Comparison of ENCODE assay signal across 29 cellular contexts in genomic region chr11:11822946-11823345, GRCh38. TPM values are rescaled to one million over a fixed set of nuclear protein-coding genes. Genes with fewer than 3 reads are reported as not detected.
DNase-seq lines count a peak whose midpoint lies in the region; ATAC-seq, FAIRE-seq and TF ChIP-seq lines count a peak whose summit lies in the region.
"Had no signal": no experiment of that assay in that cellular context is flagged by ENCODE, and none has a peak within 500 bp of the region (broad histone marks: within the 10 kb centered on the region; RNA-seq: fewer than 3 reads in every experiment).

No MANE protein-coding gene starts in this region.

- no peak overlapping the region for H3K14ac ChIP-seq in mesenchymal stem cell (ENCODE audit: low read length in 2 of 2)

- H3K9me3 ChIP-seq in mesenchymal stem cell (ENCODE audit: control insufficient read depth, low read length) (no peaks in the 10 kb centered on the region), T-helper 17 cell (ENCODE audit: control insufficient read depth, low read length, poor library complexity, severe bottlenecking) (no peaks in the 10 kb centered on the region)
- H3K9me3 ChIP-seq: BE2C had no signal

- no peak for TF ChIP-seq CTCF in bronchial epithelial cell (IDR thresholded peaks at IDR 0.05; ENCODE audit: insufficient read depth, low read length, severe bottlenecking)
- no peak for TF ChIP-seq CTCF in epithelial cell of esophagus (IDR thresholded peaks at IDR 0.05; ENCODE audit: insufficient read depth, low read depth, low read length, missing control alignments)

- no peak for FAIRE-seq in bronchial epithelial cell (lab: Jason Lieb, UNC)
- FAIRE-seq: A204.1, GM12878, GM12892, GM18507 had no signal

- H2BK12ac ChIP-seq in mesenchymal stem cell (ENCODE audit: low read length in 2 of 2): no peak overlapping the region

- H3K36me3 ChIP-seq in bronchial epithelial cell (ENCODE audit: control insufficient read depth, insufficient read depth, low read length) (no peaks in the 10 kb centered on the region), mesenchymal stem cell (ENCODE audit: control insufficient read depth in 1 of 2, insufficient read depth in 2 of 2, low read depth in 1 of 2, low read length in 2 of 2) (no peaks in the 10 kb centered on the region)
- H3K36me3 ChIP-seq: BE2C, BLaER1 had no signal

- no peak overlapping the region for H3K4me3 Mint-ChIP-seq in T-helper 17 cell
- H3K4me3 Mint-ChIP-seq: CD14-positive monocyte; CD4-positive, alpha-beta memory T cell; CD4-positive, CD25-positive, alpha-beta regulatory T cell; CD8-positive, alpha-beta memory T cell had no signal

- H3K27ac ChIP-seq in mesenchymal stem cell (ENCODE audit: low read length, poor library complexity, severe bottlenecking) (no peak overlapping the region), substantia nigra (ENCODE audit: low read depth, low read length, poor library complexity, severe bottlenecking) (no peak overlapping the region)
- H3K27ac ChIP-seq: BLaER1 had no signal

- no peak overlapping the region for H2AFZ ChIP-seq in mesenchymal stem cell (ENCODE audit: low read depth, low read length)

- H3K27me3 Mint-ChIP-seq in T-helper 17 cell: no peaks in the 10 kb centered on the region
- H3K27me3 Mint-ChIP-seq: CD4-positive, alpha-beta memory T cell had no signal

- H4K91ac ChIP-seq in mesenchymal stem cell (ENCODE audit: low read length): no peak overlapping the region

- no peak overlapping the region for H3K27ac Mint-ChIP-seq in T-helper 17 cell
- H3K27ac Mint-ChIP-seq: CD14-positive monocyte; CD4-positive, CD25-positive, alpha-beta regulatory T cell; CD8-positive, alpha-beta memory T cell had no signal

- no peak overlapping the region for H2BK120ac ChIP-seq in mesenchymal stem cell (ENCODE audit: low read depth, low read length)

- no peak overlapping the region for H3K9ac ChIP-seq in mesenchymal stem cell (ENCODE audit: low read length)
- H3K9ac ChIP-seq: BLaER1 had no signal

- H4K8ac ChIP-seq in mesenchymal stem cell (ENCODE audit: low read length): no peak overlapping the region

- no peak overlapping the region for H3K23ac ChIP-seq in mesenchymal stem cell (ENCODE audit: low read length in 2 of 2)

- H3K4me1 Mint-ChIP-seq in T-helper 17 cell: no peaks in the 10 kb centered on the region
- H3K4me1 Mint-ChIP-seq: CD14-positive monocyte; CD4-positive, alpha-beta memory T cell; CD4-positive, CD25-positive, alpha-beta regulatory T cell had no signal

- H3K18ac ChIP-seq in mesenchymal stem cell (ENCODE audit: low read depth in 1 of 2, low read length in 2 of 2): no peak overlapping the region

- intact Hi-C loops in left ventricle myocardium superior (cut with micrococcal nuclease) (no loop called here), Right ventricle myocardium inferior (cut with DNase I) (no loop called here)

- ATAC-seq in left ventricle myocardium superior (peak; percentile 40), Right ventricle myocardium inferior (no peak), T-helper 17 cell (no peak)
- ATAC-seq: GM12878 had no signal

- no peak overlapping the region for H2BK5ac ChIP-seq in mesenchymal stem cell (ENCODE audit: low read depth, low read length, poor library complexity, severe bottlenecking)

- no peak overlapping the region for H3K4ac ChIP-seq in mesenchymal stem cell (ENCODE audit: low read depth in 1 of 2, low read length in 2 of 2)

- 95% methylated on average over 4 of the region's 4 CpGs for WGBS in mesenchymal stem cell

- H3K36me3 Mint-ChIP-seq in T-helper 17 cell (ENCODE audit: low read depth): no peaks in the 10 kb centered on the region
- H3K36me3 Mint-ChIP-seq: CD4-positive, CD25-positive, alpha-beta regulatory T cell had no signal

- no peak overlapping the region for H3K4me2 ChIP-seq in mesenchymal stem cell (ENCODE audit: low read length, poor library complexity, severe bottlenecking)
- H3K4me2 ChIP-seq: BLaER1 had no signal

- H3K27me3 ChIP-seq in bronchial epithelial cell (ENCODE audit: control insufficient read depth, insufficient read depth, low read length): peaks cover 1% of the 10 kb centered on the region
- no peaks in the 10 kb centered on the region for H3K27me3 ChIP-seq in mesenchymal stem cell (ENCODE audit: control insufficient read depth in 1 of 2, insufficient read depth in 1 of 2, low read length in 2 of 2)
- H3K27me3 ChIP-seq: BE2C, BLaER1 had no signal

- H3K4me1 ChIP-seq in mesenchymal stem cell (ENCODE audit: control insufficient read depth, insufficient read depth, low read depth, low read length): peaks cover 8% of the 10 kb centered on the region
- H3K4me1 ChIP-seq: BE2C, BLaER1 had no signal

- no peak overlapping the region for H3K4me3 ChIP-seq in bronchial epithelial cell (ENCODE audit: low read depth, low read length)
- H3K4me3 ChIP-seq in epithelial cell of esophagus (ENCODE audit: low read length): no peak overlapping the region
- H3K4me3 ChIP-seq in mesenchymal stem cell (ENCODE audit: insufficient read depth in 1 of 2, low read depth in 1 of 2, low read length in 2 of 2): no peak overlapping the region
- H3K4me3 ChIP-seq: BLaER1, GM12878 had no signal

- H3K79me1 ChIP-seq in mesenchymal stem cell (replicated peaks; ENCODE audit: low read length, poor library complexity, severe bottlenecking): no peaks in the 10 kb centered on the region

- H2AK5ac ChIP-seq in mesenchymal stem cell (ENCODE audit: low read length, severe bottlenecking): peak overlapping the region; percentile 35

- DNase-seq in left ventricle myocardium superior: no peak
- DNase-seq in Right ventricle myocardium inferior (ENCODE audit: missing footprints): no peak
- peak; percentile 61 for DNase-seq in bronchial epithelial cell (ENCODE audit: low read depth)
- peak; percentile 46 for DNase-seq in epithelial cell of esophagus (ENCODE audit: low read depth)
- no peak for DNase-seq in mesenchymal stem cell
- no peak for DNase-seq in NK-92 treated with Interleukin-12 subunit alpha and Interleukin-12 subunit beta, amount 100 ng/mL, for 24 hours (lab: John Stamatoyannopoulos, UW)
- DNase-seq in T-helper 17 cell: no peak
- DNase-seq in substantia nigra (lab: John Stamatoyannopoulos, UW): no peak
- DNase-seq: 8988T; ACHN; BE2C; C1 segment of cervical spinal cord; CD4-positive, alpha-beta memory T cell; CD4-positive, CD25-positive, alpha-beta regulatory T cell; CD8-positive, alpha-beta memory T cell; COR-L47; DMS 273 treated with DMSO at 0.1 percent for 48 hours; DMS153; DMS53; DMS79; DND-41; EL; GDM1 had no signal

- no peak overlapping the region for H2BK15ac ChIP-seq in mesenchymal stem cell (ENCODE audit: low read depth, poor library complexity, severe bottlenecking)

RNA-seq across cellular contexts. Expression of gene USP47, which starts 18.8 kb away (rescaled TPM):
- total RNA-seq in left ventricle myocardium superior: 51.5 TPM
- 48.9 TPM for total RNA-seq in Right ventricle myocardium inferior
- total RNA-seq in bronchial epithelial cell: 54.0 and 73.2 TPM in 2 replicates
- polyA plus RNA-seq in mesenchymal stem cell (2013, experiment 1 of 2): 31.2 TPM
- polyA plus RNA-seq in mesenchymal stem cell (2013, experiment 2 of 2): 30.0 TPM
- 10 to 100 TPM; 71.5 to 82.3 TPM for total RNA-seq in T-helper 17 cell

Comparison
In these comparisons a context has a peak if more than half of its experiments do, and no peak if none do; other contexts are left out.
1. DNase-seq: peak in bronchial epithelial cell (single experiment) and epithelial cell of esophagus (single experiment); none in left ventricle myocardium superior (single experiment), Right ventricle myocardium inferior (single experiment), mesenchymal stem cell (single experiment), NK-92 treated with Interleukin-12 subunit alpha and Interleukin-12 subunit beta, amount 100 ng/mL, for 24 hours (single experiment), T-helper 17 cell (0 of 3) and substantia nigra (0 of 49).